In the genomic region with DNA sequence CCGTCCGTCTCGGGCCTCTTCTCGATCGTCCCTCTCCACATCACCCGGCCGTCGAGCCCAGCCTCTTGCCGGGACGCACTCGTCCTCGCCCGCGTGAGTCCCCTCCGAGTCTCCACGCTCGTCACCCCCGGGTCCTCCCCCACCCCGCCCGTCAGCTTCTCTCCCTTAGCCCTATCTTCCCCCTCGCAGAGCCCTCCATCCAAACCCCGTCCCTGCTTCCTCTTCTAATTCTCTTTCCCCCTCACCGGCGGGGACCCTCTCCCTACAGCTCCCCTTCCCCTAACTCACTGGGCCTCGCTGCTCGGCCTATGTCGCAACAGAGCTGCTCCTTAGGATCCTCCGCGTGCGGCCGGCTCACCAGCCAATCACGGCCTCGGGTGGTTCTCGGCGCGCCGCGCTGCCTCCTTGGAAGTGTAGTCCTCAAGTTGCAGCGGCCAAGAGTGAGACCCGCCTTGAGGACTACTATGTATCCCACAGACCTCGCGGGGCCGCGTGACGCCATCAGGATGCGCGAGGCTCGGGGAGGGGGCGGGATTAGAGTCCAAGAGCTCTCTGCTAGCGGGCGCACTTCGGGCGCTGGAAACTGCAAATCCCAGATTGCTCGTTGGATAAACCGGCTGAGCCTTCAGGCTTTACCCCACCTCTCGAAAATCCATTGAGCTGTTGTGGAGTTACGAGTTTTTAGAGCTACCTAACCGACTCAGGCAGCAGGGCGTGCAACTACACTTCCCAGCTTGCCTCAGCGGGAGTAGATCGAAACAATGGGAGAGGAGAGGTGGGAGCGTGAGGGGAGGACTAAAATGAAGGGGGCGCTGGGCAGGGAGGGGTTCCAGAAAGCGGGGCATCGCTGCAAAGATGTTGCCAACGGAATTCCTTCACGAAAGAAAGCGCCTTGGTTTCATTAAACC, we compare ENCODE assay signal across 1 cellular context.
TF ChIP-seq lines count a peak whose summit lies in the region.

A gene (minus strand): TSS at position 331 of the 908 bp plus-strand sequence. CDS start 747 bp downstream, outside the sequence.

TF ChIP-seq in HepG2, 621 proteins besides CTCF, POLR2A, EP300 and RAD21 (continued from another document):
- TF ChIP-seq, protein P1, sequence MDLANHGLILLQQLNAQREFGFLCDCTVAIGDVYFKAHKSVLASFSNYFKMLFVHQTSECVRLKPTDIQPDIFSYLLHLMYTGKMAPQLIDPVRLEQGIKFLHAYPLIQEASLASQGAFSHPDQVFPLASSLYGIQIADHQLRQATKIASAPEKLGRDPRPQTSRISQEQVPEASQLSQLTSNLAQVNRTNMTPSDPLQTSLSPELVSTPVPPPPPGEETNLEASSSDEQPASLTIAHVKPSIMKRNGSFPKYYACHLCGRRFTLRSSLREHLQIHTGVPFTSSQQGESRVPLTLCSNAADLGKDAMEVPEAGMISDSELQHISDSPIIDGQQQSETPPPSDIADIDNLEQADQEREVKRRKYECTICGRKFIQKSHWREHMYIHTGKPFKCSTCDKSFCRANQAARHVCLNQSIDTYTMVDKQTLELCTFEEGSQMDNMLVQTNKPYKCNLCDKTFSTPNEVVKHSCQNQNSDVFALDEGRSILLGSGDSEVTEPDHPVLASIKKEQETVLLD (CRISPR knock-in tag; IDR thresholded peaks at IDR 0.05; ENCODE audit: low read depth), result no peak; the same call in 1 of the 2 replicates
- TF ChIP-seq ZNF792 (CRISPR knock-in tag; IDR thresholded peaks at IDR 0.05) (peak; percentile 29; the same call in 1 of the 2 replicates), SATB2 (CRISPR knock-in tag; IDR thresholded peaks at IDR 0.05) (no peak), KLF16 (CRISPR knock-in tag; IDR thresholded peaks at IDR 0.05) (peak in 1 of 2 experiments; percentile 71; a peak in 1 of 4 replicates), RFXAP (CRISPR knock-in tag; IDR thresholded peaks at IDR 0.05; ENCODE audit: borderline replicate concordance) (0 out of 2 replicates have a peak, but pooled peaks have one; percentile 57), ZNF557 (CRISPR knock-in tag; IDR thresholded peaks at IDR 0.05) (no peak), XRCC5 (optimal IDR thresholded peaks at IDR 0.05; ENCODE audit: low read length) (peak; percentile 70), RBM39 (IDR thresholded peaks at IDR 0.05; ENCODE audit: low read depth, low read length, poor library complexity, severe bottlenecking) (peak; percentile 31), ZNF773 (CRISPR knock-in tag; IDR thresholded peaks at IDR 0.05; ENCODE audit: borderline replicate concordance) (no peak), KAT8 (CRISPR knock-in tag; IDR thresholded peaks at IDR 0.05) (peak; percentile 96), SIN3A (IDR thresholded peaks at IDR 0.05; ENCODE audit: borderline replicate concordance, low read depth, low read length) (peak; percentile 7; the same call in 1 of the 2 replicates), ATF1 (CRISPR knock-in tag; IDR thresholded peaks at IDR 0.05) (peak; percentile 99), ZNF431 (CRISPR knock-in tag; IDR thresholded peaks at IDR 0.05; ENCODE audit: borderline replicate concordance, low read depth) (0 out of 2 replicates have a peak, but pooled peaks have one; percentile 46), HOXA5 (CRISPR knock-in tag; IDR thresholded peaks at IDR 0.05) (peak; percentile 55), MXD4 (CRISPR knock-in tag; IDR thresholded peaks at IDR 0.05) (no peak; the same call in 1 of the 2 replicates), ZNF660 (CRISPR knock-in tag; IDR thresholded peaks at IDR 0.05; ENCODE audit: borderline replicate concordance, low read depth) (no peak), SOX6 (IDR thresholded peaks at IDR 0.05) (no peak), SOX6 (CRISPR knock-in tag; IDR thresholded peaks at IDR 0.05) (peak; percentile 61; the same call in 1 of the 2 replicates)
- TF ChIP-seq, protein P2, sequence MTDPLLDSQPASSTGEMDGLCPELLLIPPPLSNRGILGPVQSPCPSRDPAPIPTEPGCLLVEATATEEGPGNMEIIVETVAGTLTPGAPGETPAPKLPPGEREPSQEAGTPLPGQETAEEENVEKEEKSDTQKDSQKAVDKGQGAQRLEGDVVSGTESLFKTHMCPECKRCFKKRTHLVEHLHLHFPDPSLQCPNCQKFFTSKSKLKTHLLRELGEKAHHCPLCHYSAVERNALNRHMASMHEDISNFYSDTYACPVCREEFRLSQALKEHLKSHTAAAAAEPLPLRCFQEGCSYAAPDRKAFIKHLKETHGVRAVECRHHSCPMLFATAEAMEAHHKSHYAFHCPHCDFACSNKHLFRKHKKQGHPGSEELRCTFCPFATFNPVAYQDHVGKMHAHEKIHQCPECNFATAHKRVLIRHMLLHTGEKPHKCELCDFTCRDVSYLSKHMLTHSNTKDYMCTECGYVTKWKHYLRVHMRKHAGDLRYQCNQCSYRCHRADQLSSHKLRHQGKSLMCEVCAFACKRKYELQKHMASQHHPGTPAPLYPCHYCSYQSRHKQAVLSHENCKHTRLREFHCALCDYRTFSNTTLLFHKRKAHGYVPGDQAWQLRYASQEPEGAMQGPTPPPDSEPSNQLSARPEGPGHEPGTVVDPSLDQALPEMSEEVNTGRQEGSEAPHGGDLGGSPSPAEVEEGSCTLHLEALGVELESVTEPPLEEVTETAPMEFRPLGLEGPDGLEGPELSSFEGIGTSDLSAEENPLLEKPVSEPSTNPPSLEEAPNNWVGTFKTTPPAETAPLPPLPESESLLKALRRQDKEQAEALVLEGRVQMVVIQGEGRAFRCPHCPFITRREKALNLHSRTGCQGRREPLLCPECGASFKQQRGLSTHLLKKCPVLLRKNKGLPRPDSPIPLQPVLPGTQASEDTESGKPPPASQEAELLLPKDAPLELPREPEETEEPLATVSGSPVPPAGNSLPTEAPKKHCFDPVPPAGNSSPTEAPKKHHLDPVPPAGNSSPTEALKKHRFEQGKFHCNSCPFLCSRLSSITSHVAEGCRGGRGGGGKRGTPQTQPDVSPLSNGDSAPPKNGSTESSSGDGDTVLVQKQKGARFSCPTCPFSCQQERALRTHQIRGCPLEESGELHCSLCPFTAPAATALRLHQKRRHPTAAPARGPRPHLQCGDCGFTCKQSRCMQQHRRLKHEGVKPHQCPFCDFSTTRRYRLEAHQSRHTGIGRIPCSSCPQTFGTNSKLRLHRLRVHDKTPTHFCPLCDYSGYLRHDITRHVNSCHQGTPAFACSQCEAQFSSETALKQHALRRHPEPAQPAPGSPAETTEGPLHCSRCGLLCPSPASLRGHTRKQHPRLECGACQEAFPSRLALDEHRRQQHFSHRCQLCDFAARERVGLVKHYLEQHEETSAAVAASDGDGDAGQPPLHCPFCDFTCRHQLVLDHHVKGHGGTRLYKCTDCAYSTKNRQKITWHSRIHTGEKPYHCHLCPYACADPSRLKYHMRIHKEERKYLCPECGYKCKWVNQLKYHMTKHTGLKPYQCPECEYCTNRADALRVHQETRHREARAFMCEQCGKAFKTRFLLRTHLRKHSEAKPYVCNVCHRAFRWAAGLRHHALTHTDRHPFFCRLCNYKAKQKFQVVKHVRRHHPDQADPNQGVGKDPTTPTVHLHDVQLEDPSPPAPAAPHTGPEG (CRISPR knock-in tag; IDR thresholded peaks at IDR 0.05), result 0 out of 2 replicates have a peak, but pooled peaks have one; percentile 62
- TF ChIP-seq, protein P3, sequence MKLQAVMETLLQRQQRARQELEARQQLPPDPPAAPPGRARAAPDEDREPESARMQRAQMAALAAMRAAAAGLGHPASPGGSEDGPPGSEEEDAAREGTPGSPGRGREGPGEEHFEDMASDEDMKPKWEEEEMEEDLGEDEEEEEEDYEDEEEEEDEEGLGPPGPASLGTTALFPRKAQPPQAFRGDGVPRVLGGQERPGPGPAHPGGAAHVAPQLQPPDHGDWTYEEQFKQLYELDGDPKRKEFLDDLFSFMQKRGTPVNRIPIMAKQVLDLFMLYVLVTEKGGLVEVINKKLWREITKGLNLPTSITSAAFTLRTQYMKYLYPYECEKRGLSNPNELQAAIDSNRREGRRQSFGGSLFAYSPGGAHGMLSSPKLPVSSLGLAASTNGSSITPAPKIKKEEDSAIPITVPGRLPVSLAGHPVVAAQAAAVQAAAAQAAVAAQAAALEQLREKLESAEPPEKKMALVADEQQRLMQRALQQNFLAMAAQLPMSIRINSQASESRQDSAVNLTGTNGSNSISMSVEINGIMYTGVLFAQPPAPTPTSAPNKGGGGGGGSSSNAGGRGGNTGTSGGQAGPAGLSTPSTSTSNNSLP (IDR thresholded peaks at IDR 0.05; ENCODE audit: low read depth, low read length), result 0 out of 2 replicates have a peak, but pooled peaks have one; percentile 22
- TF ChIP-seq, protein P4, sequence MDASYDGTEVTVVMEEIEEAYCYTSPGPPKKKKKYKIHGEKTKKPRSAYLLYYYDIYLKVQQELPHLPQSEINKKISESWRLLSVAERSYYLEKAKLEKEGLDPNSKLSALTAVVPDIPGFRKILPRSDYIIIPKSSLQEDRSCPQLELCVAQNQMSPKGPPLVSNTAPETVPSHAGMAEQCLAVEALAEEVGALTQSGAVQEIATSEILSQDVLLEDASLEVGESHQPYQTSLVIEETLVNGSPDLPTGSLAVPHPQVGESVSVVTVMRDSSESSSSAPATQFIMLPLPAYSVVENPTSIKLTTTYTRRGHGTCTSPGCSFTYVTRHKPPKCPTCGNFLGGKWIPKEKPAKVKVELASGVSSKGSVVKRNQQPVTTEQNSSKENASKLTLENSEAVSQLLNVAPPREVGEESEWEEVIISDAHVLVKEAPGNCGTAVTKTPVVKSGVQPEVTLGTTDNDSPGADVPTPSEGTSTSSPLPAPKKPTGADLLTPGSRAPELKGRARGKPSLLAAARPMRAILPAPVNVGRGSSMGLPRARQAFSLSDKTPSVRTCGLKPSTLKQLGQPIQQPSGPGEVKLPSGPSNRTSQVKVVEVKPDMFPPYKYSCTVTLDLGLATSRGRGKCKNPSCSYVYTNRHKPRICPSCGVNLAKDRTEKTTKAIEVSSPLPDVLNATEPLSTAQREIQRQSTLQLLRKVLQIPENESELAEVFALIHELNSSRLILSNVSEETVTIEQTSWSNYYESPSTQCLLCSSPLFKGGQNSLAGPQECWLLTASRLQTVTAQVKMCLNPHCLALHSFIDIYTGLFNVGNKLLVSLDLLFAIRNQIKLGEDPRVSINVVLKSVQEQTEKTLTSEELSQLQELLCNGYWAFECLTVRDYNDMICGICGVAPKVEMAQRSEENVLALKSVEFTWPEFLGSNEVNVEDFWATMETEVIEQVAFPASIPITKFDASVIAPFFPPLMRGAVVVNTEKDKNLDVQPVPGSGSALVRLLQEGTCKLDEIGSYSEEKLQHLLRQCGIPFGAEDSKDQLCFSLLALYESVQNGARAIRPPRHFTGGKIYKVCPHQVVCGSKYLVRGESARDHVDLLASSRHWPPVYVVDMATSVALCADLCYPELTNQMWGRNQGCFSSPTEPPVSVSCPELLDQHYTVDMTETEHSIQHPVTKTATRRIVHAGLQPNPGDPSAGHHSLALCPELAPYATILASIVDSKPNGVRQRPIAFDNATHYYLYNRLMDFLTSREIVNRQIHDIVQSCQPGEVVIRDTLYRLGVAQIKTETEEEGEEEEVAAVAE (CRISPR knock-in tag; IDR thresholded peaks at IDR 0.05; ENCODE audit: borderline replicate concordance), result peak; percentile 98
- TF ChIP-seq, protein P5, sequence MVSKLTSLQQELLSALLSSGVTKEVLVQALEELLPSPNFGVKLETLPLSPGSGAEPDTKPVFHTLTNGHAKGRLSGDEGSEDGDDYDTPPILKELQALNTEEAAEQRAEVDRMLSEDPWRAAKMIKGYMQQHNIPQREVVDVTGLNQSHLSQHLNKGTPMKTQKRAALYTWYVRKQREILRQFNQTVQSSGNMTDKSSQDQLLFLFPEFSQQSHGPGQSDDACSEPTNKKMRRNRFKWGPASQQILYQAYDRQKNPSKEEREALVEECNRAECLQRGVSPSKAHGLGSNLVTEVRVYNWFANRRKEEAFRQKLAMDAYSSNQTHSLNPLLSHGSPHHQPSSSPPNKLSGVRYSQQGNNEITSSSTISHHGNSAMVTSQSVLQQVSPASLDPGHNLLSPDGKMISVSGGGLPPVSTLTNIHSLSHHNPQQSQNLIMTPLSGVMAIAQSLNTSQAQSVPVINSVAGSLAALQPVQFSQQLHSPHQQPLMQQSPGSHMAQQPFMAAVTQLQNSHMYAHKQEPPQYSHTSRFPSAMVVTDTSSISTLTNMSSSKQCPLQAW (CRISPR knock-in tag; IDR thresholded peaks at IDR 0.05), result peak; percentile 89
- TF ChIP-seq, protein P6, sequence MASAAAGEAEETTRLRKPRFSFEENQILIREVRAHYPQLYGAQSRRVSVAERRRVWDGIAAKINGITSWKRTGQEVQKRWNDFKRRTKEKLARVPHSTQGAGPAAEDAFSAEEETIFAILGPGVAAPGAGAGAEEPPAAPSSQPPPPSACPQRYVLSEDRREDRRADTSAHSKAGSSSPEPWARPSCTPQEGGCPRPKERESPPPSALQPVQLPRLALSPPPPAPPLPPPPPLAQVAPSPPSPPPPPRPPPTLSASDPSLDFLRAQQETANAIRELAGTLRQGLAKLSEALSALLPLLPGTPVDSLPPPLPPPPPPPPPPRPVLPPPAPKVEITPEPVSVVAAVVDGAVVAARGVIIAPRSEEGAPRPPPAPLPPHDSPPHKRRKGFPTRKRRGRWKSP (CRISPR knock-in tag; IDR thresholded peaks at IDR 0.05), result peak; percentile 57; the same call in 1 of the 2 replicates
- TF ChIP-seq, protein P7, sequence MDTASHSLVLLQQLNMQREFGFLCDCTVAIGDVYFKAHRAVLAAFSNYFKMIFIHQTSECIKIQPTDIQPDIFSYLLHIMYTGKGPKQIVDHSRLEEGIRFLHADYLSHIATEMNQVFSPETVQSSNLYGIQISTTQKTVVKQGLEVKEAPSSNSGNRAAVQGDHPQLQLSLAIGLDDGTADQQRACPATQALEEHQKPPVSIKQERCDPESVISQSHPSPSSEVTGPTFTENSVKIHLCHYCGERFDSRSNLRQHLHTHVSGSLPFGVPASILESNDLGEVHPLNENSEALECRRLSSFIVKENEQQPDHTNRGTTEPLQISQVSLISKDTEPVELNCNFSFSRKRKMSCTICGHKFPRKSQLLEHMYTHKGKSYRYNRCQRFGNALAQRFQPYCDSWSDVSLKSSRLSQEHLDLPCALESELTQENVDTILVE (CRISPR knock-in tag; IDR thresholded peaks at IDR 0.05), result peak; percentile 18; the same call in 1 of the 2 replicates
- TF ChIP-seq, protein P8, sequence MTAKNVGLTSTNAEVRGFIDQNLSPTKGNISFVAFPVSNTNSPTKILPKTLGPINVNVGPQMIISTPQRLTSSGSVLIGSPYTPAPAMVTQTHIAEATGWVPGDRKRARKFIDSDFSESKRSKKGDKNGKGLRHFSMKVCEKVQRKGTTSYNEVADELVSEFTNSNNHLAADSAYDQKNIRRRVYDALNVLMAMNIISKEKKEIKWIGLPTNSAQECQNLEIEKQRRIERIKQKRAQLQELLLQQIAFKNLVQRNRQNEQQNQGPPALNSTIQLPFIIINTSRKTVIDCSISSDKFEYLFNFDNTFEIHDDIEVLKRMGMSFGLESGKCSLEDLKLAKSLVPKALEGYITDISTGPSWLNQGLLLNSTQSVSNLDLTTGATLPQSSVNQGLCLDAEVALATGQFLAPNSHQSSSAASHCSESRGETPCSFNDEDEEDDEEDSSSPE (CRISPR knock-in tag; IDR thresholded peaks at IDR 0.05), result peak; percentile 72; the same call in 1 of the 2 replicates
- TF ChIP-seq, protein P9, sequence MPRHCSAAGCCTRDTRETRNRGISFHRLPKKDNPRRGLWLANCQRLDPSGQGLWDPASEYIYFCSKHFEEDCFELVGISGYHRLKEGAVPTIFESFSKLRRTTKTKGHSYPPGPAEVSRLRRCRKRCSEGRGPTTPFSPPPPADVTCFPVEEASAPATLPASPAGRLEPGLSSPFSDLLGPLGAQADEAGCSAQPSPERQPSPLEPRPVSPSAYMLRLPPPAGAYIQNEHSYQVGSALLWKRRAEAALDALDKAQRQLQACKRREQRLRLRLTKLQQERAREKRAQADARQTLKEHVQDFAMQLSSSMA (CRISPR knock-in tag; IDR thresholded peaks at IDR 0.05), result no peak
